ENCODE assay signal across 28 cellular contexts in genomic region chr6:89393659-89394058, GRCh38.
"Had no signal": no experiment of that assay in that cellular context is flagged by ENCODE, and none has a peak within 500 bp of the region (broad histone marks: within the 10 kb centered on the region; RNA-seq: fewer than 3 reads in every experiment).

No MANE protein-coding gene starts in this region.

- H3K27ac ChIP-seq: adrenal gland, body of pancreas, epithelial cell of prostate, esophagus squamous epithelium, gastroesophageal sphincter, heart right ventricle had no signal

- H3K27me3 ChIP-seq: adrenal gland, body of pancreas, esophagus squamous epithelium, gastroesophageal sphincter, heart right ventricle had no signal

- H3K4me3 ChIP-seq: adrenal gland, body of pancreas, esophagus squamous epithelium, gastroesophageal sphincter, heart right ventricle had no signal

- ATAC-seq: activated CD4-positive, alpha-beta T cell treated with anti-CD3 and anti-CD28 coated beads for 36 hours; activated CD8-positive, alpha-beta memory T cell treated with anti-CD3 and anti-CD28 coated beads, Interleukin-2, amount 10 ng/mL, durations not matched to agents 7 days and 5 days; activated CD8-positive, alpha-beta T cell treated with anti-CD3 and anti-CD28 coated beads, Interleukin-2, amount 10 ng/mL, durations not matched to agents 7 days and 5 days; activated naive CD8-positive, alpha-beta T cell treated with anti-CD3 and anti-CD28 coated beads, Interleukin-2, amount 50 U/mL, for 24 hours; body of pancreas; gastroesophageal sphincter; heart right ventricle had no signal

- H3K36me3 ChIP-seq: adrenal gland, esophagus squamous epithelium, gastroesophageal sphincter, heart right ventricle had no signal

- H3K4me1 ChIP-seq: adrenal gland, body of pancreas, esophagus squamous epithelium, gastroesophageal sphincter had no signal

- DNase-seq: activated CD4-positive, alpha-beta memory T cell treated with anti-CD3 and anti-CD28 coated beads for 36 hours; activated CD4-positive, alpha-beta T cell treated with anti-CD3 and anti-CD28 coated beads for 36 hours; activated CD4-positive, alpha-beta T cell treated with anti-CD3 and anti-CD28 coated beads, Interleukin-2, amount 10 ng/mL, durations not matched to agents 24 days and 14 days; activated CD4-positive, CD25-positive, alpha-beta regulatory T cell; activated CD4-positive, CD25-positive, alpha-beta regulatory T cell treated with anti-CD3 and anti-CD28 coated beads, Interleukin-2, amount 50 U/mL, for 72 hours; activated CD8-positive, alpha-beta memory T cell treated with anti-CD3 and anti-CD28 coated beads, Interleukin-2, amount 10 ng/mL, durations not matched to agents 7 days and 5 days; activated CD8-positive, alpha-beta memory T cell treated with anti-CD3 and anti-CD28 coated beads, Interleukin-2, amount 50 U/mL, for 4 hours; activated CD8-positive, alpha-beta T cell treated with anti-CD3 and anti-CD28 coated beads, Interleukin-2, amount 10 ng/mL, durations not matched to agents 7 days and 5 days; activated effector memory CD4-positive, alpha-beta T cell treated with anti-CD3 and anti-CD28 coated beads, Interleukin-2, amount 50 U/mL, for 16 hours; activated naive CD4-positive, alpha-beta T cell treated with anti-CD3 and anti-CD28 coated beads for 36 hours; activated naive CD8-positive, alpha-beta T cell treated with anti-CD3 and anti-CD28 coated beads for 36 hours; activated naive CD8-positive, alpha-beta T cell treated with anti-CD3 and anti-CD28 coated beads, Interleukin-2, amount 50 U/mL, for 24 hours; activated T-cell treated with anti-CD3 and anti-CD28 coated beads, Interleukin-2, amount 50 U/mL, for 1 hour; activated T-cell treated with anti-CD3 and anti-CD28 coated beads, Interleukin-2, amount 50 U/mL, for 48 hours; adrenal gland; amygdala; aorta; body of pancreas; caudate nucleus; cortex of kidney; dermis blood vessel endothelial cell; effector CD8-positive, alpha-beta T cell; esophagus squamous epithelium; foreskin melanocyte; heart right ventricle; T-helper 2 cell had no signal

- H3K9me3 ChIP-seq: adrenal gland, body of pancreas, gastroesophageal sphincter had no signal
